Comparison of ENCODE assay signal across 10 cellular contexts in genomic region chr11:35007277-35007676, GRCh38.
DNase-seq lines count a peak whose midpoint lies in the region; ATAC-seq lines count a peak whose summit lies in the region.
"Had no signal": no experiment of that assay in that cellular context is flagged by ENCODE, and none has a peak within 500 bp of the region (broad histone marks: within the 10 kb centered on the region; RNA-seq: fewer than 3 reads in every experiment).

No MANE protein-coding gene starts in this region.

- no peaks in the 10 kb centered on the region for H3K36me3 Mint-ChIP-seq in activated T-cell treated with anti-CD3 and anti-CD28 coated beads, Interleukin-2, amount 50 U/mL, for 24 hours (ENCODE audit: low read depth)

- DNase-seq in activated T-cell treated with anti-CD3 and anti-CD28 coated beads, Interleukin-2, amount 50 U/mL, for 24 hours, result no peak
- DNase-seq in activated T-cell treated with anti-CD3 and anti-CD28 coated beads, Interleukin-2, amount 50 U/mL, for 48 hours, result no peak
- DNase-seq in stimulated activated naive CD8-positive, alpha-beta T cell treated with anti-CD3 and anti-CD28 coated beads, Interleukin-15, amount 100 ng/mL, for 72 hours, result no peak
- DNase-seq in hippocampal formation (lab: John Stamatoyannopoulos, UW) (no peak), islet precursor cell (no peak), HAP-1 (ENCODE audit: low spot score in 2 of 2) (no peak)
- DNase-seq: ACHN, MG63 had no signal

- H3K27ac Mint-ChIP-seq in activated T-cell treated with anti-CD3 and anti-CD28 coated beads, Interleukin-2, amount 50 U/mL, for 24 hours, result peak overlapping the region; percentile 64
- H3K27ac Mint-ChIP-seq in stimulated activated naive CD8-positive, alpha-beta T cell treated with anti-CD3 and anti-CD28 coated beads, Interleukin-15, amount 100 ng/mL, for 72 hours, result no peak overlapping the region

- H3K4me1 ChIP-seq in HAP-1, result no peaks in the 10 kb centered on the region

- in situ Hi-C loops in HAP-1 (cut with MboI; ENCODE audit: low sequenced_read_pairs), result no loop called here

- peak; percentile 61 for ATAC-seq in GM21723 (IDR thresholded peaks at IDR 0.05; ENCODE audit: unreplicated experiment)
- peak; percentile 57 for ATAC-seq in HG03354 (IDR thresholded peaks at IDR 0.05; ENCODE audit: poor library complexity, severe bottlenecking, unreplicated experiment)
- peak; percentile 24 for ATAC-seq in stimulated activated naive CD8-positive, alpha-beta T cell treated with anti-CD3 and anti-CD28 coated beads, Interleukin-15, amount 100 ng/mL, for 72 hours

- no peaks in the 10 kb centered on the region for H3K9me3 ChIP-seq in HAP-1
- H3K9me3 ChIP-seq: MG63 had no signal

- H3K36me3 ChIP-seq in HAP-1 (replicated peaks), result no peaks in the 10 kb centered on the region

- no peaks in the 10 kb centered on the region for H3K9me3 Mint-ChIP-seq in activated T-cell treated with anti-CD3 and anti-CD28 coated beads, Interleukin-2, amount 50 U/mL, for 24 hours
- H3K9me3 Mint-ChIP-seq in stimulated activated naive CD8-positive, alpha-beta T cell treated with anti-CD3 and anti-CD28 coated beads, Interleukin-15, amount 100 ng/mL, for 72 hours, result no peaks in the 10 kb centered on the region

- H3K4me1 Mint-ChIP-seq in activated T-cell treated with anti-CD3 and anti-CD28 coated beads, Interleukin-2, amount 50 U/mL, for 24 hours (ENCODE audit: low read depth), result peaks cover 67% of the 10 kb centered on the region
- peaks cover 82% of the 10 kb centered on the region for H3K4me1 Mint-ChIP-seq in stimulated activated naive CD8-positive, alpha-beta T cell treated with anti-CD3 and anti-CD28 coated beads, Interleukin-15, amount 100 ng/mL, for 72 hours

- H3K27me3 Mint-ChIP-seq in activated T-cell treated with anti-CD3 and anti-CD28 coated beads, Interleukin-2, amount 50 U/mL, for 24 hours, result peaks cover 3% of the 10 kb centered on the region
- H3K27me3 Mint-ChIP-seq in stimulated activated naive CD8-positive, alpha-beta T cell treated with anti-CD3 and anti-CD28 coated beads, Interleukin-15, amount 100 ng/mL, for 72 hours, result peaks cover 8% of the 10 kb centered on the region

- no peak overlapping the region for H3K4me3 ChIP-seq in HAP-1
- H3K4me3 ChIP-seq: MG63 had no signal

- no peaks in the 10 kb centered on the region for H3K27me3 ChIP-seq in HAP-1 (ENCODE audit: low read depth)
- H3K27me3 ChIP-seq: MG63 had no signal

- H3K4me3 Mint-ChIP-seq in activated T-cell treated with anti-CD3 and anti-CD28 coated beads, Interleukin-2, amount 50 U/mL, for 24 hours, result no peak overlapping the region
- H3K4me3 Mint-ChIP-seq in stimulated activated naive CD8-positive, alpha-beta T cell treated with anti-CD3 and anti-CD28 coated beads, Interleukin-15, amount 100 ng/mL, for 72 hours, result peak overlapping the region in 1 of 2 donors; percentile 21
